Comparison of ENCODE assay signal across 8 cellular contexts in the genomic region with DNA sequence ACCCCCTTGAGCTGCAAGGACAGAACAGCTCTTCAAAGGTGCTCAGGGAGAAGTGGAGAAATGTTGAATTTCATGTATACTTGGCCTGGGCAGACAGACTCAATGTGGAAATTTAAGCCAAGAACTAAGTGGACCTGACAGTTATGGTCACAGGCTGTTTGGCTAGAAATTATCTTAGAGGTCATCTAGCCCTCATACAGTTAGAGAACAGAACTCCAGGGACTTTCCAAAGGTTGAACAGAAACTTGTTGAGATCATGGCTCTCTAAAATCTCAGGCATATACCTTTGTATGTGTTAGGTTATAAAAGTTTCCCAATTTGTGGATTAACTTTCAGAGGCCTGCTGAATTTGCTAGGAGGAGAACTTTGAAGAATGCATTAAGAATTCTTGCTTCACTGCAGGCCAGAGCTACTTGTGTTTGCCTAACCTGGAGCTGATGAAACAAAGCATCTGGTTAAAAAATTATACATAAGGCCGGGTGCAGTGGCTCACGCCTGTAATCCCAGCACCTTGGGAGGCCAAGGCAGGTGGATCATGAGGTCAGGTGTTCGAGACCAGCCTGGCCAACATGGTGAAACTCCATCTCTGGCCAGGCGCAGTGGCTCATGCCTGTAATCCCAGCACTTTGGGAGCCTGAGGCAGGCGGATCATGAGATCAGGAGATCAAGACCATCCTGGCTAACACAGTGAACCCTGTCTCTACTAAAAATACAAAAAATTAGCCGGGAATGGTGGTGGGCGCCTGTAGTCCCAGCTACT. TPM values are rescaled to one million over a fixed set of nuclear protein-coding genes. Genes with fewer than 3 reads are reported as not detected.
DNase-seq lines count a peak whose midpoint lies in the region; ATAC-seq, FAIRE-seq and TF ChIP-seq lines count a peak whose summit lies in the region.
"Not testable (repeated sequence)": the region's sequence is repeated elsewhere in the genome, so short reads cannot be mapped to it uniquely, and the experiment has no call there.

No MANE protein-coding gene starts in this region.

- not testable (repeated sequence) for H3K14ac ChIP-seq in mesenchymal stem cell (ENCODE audit: low read length in 2 of 2)

- BruUV-seq in Caco-2 (replicated peaks; lab: Mats Ljungman, UMichigan); K562 (replicated peaks; lab: Mats Ljungman, UMichigan): not testable (repeated sequence)

- not testable (repeated sequence) for H2AK5ac ChIP-seq in mesenchymal stem cell (ENCODE audit: low read length, severe bottlenecking)

- H3K36me3 ChIP-seq in Caco-2 (ENCODE audit: control insufficient read depth, insufficient read depth, low read length); K562 (ENCODE audit: control insufficient read depth, insufficient read depth, low read length); hepatocyte (replicated peaks; ENCODE audit: insufficient read depth, low read depth); mesenchymal stem cell (ENCODE audit: control insufficient read depth in 1 of 2, insufficient read depth in 2 of 2, low read depth in 1 of 2, low read length in 2 of 2); vagina: not testable (repeated sequence)

- H3K27me3 Mint-ChIP-seq in Caco-2 (ENCODE audit: insufficient read depth, unreplicated experiment) = not testable (repeated sequence)

- not testable (repeated sequence) for TF ChIP-seq EP300 in K562 (IDR thresholded peaks at IDR 0.05; ENCODE audit: low read length)

- not testable (repeated sequence) for H4K91ac ChIP-seq in mesenchymal stem cell (ENCODE audit: low read length)

- peak overlapping the region; percentile 60; the same call in 1 of the 2 replicates for H2AFZ ChIP-seq in K562 (ENCODE audit: low read depth, low read length)
- H2AFZ ChIP-seq in hepatocyte; mesenchymal stem cell (ENCODE audit: low read depth, low read length): not testable (repeated sequence)

- peak overlapping the region in 1 of 2 experiments; percentile 13 for H3K18ac ChIP-seq in mesenchymal stem cell (ENCODE audit: low read depth in 1 of 2, low read length in 2 of 2)

- H3K4me1 Mint-ChIP-seq in Caco-2 (ENCODE audit: low read depth, unreplicated experiment) = not testable (repeated sequence)

- H3K36me3 Mint-ChIP-seq in Caco-2 (ENCODE audit: insufficient read depth, unreplicated experiment) = not testable (repeated sequence)

- not testable (repeated sequence) for H3K79me1 ChIP-seq in mesenchymal stem cell (replicated peaks; ENCODE audit: low read length, poor library complexity, severe bottlenecking)

- FAIRE-seq in GM18507 (lab: Jason Lieb, UNC) = peak; percentile 47
- peak; percentile 40 for FAIRE-seq in K562 (lab: Jason Lieb, UNC)

- in situ Hi-C loops in K562 (cut with MboI) = not testable (repeated sequence)

- H3K9me3 Mint-ChIP-seq in Caco-2 (ENCODE audit: unreplicated experiment) = not testable (repeated sequence)

- H4K20me1 ChIP-seq in K562 (replicated peaks; ENCODE audit: control insufficient read depth, insufficient read depth, low read length); hepatocyte (ENCODE audit: insufficient read depth, poor library complexity, severe bottlenecking): not testable (repeated sequence)

- not testable (repeated sequence) for H3K9ac ChIP-seq in K562 (ENCODE audit: insufficient read depth in 1 of 2, low read depth in 2 of 2, low read length in 2 of 2); mesenchymal stem cell (ENCODE audit: low read length)

- H2BK5ac ChIP-seq in mesenchymal stem cell (ENCODE audit: low read depth, low read length, poor library complexity, severe bottlenecking) = peak overlapping the region; percentile 79

- not testable (repeated sequence) for H3K79me2 ChIP-seq in K562 (ENCODE audit: control insufficient read depth, insufficient read depth, low read length); hepatocyte

- not testable (repeated sequence) for TF ChIP-seq RAD21 in K562 (CRISPR knock-in tag; conservative IDR thresholded peaks at IDR 0.05 in 1 of 2, IDR thresholded peaks at IDR 0.05 in 1 of 2)

- POLR2A ChIA-PET in Caco-2 (lab: Charles Lee) (interaction anchor here (0.6 to 0.7 kb wide), 2 partner anchors 19 to 95 kb away, joined by 4 to 5 read pairs; no protein-coding TSS in a partner anchor), K562 (lab: Yijun Ruan, JAX) (interaction anchor here (0.6 kb wide), 1 partner anchor 47 kb away, joined by 3 read pairs; no protein-coding TSS in a partner anchor)

- TF ChIP-seq POLR2A in K562 (conservative IDR thresholded peaks at IDR 0.05); vagina (IDR thresholded peaks at IDR 0.05): not testable (repeated sequence)

- not testable (repeated sequence) for H4K8ac ChIP-seq in mesenchymal stem cell (ENCODE audit: low read length)

- not testable (repeated sequence) for H2BK120ac ChIP-seq in mesenchymal stem cell (ENCODE audit: low read depth, low read length)

- H3K27ac ChIP-seq in K562 (ENCODE audit: extremely low read depth, low read depth, low read length); mesenchymal stem cell (ENCODE audit: low read length, poor library complexity, severe bottlenecking): not testable (repeated sequence)
- peak overlapping the region; percentile 76 for H3K27ac ChIP-seq in hepatocyte
- peak overlapping the region; percentile 57 for H3K27ac ChIP-seq in vagina

- H3K4me3 ChIP-seq in Caco-2 (ENCODE audit: low read depth, low read length); K562; hepatocyte; mesenchymal stem cell (ENCODE audit: insufficient read depth in 1 of 2, low read depth in 1 of 2, low read length in 2 of 2); vagina: not testable (repeated sequence)

- H3K4me3 Mint-ChIP-seq in Caco-2 (ENCODE audit: unreplicated experiment) = not testable (repeated sequence)

- not testable (repeated sequence) for H3K9me2 ChIP-seq in hepatocyte (replicated peaks; ENCODE audit: insufficient read depth)

- peak; percentile 42; the same call in 2 of the 3 replicates for ATAC-seq in K562

- H3K4me2 ChIP-seq in K562 (ENCODE audit: insufficient read depth, low read length); hepatocyte; mesenchymal stem cell (ENCODE audit: low read length, poor library complexity, severe bottlenecking): not testable (repeated sequence)

- not testable (repeated sequence) for H3K27me3 ChIP-seq in Caco-2 (replicated peaks; ENCODE audit: control insufficient read depth, insufficient read depth, low read length); K562 (ENCODE audit: control insufficient read depth in 2 of 2, insufficient read depth in 2 of 2, low read length in 2 of 2); hepatocyte; mesenchymal stem cell (ENCODE audit: control insufficient read depth in 1 of 2, insufficient read depth in 1 of 2, low read length in 2 of 2); vagina

- H3K27ac Mint-ChIP-seq in Caco-2 (ENCODE audit: unreplicated experiment) = peak overlapping the region; percentile 55

- H3K23ac ChIP-seq in mesenchymal stem cell (ENCODE audit: low read length in 2 of 2) = not testable (repeated sequence)

- peak overlapping the region in 1 of 2 experiments; percentile 89 for H2BK12ac ChIP-seq in mesenchymal stem cell (ENCODE audit: low read length in 2 of 2)

- H3K9me3 ChIP-seq in Caco-2; K562 (replicated peaks; ENCODE audit: control insufficient read depth, insufficient read depth, low read depth, low read length); hepatocyte (ENCODE audit: low read depth); mesenchymal stem cell (ENCODE audit: control insufficient read depth, low read length); vagina: not testable (repeated sequence)

- CTCF ChIA-PET in Caco-2 (lab: Charles Lee); K562 (lab: Yijun Ruan, JAX; ENCODE audit: low intra/inter-chr PET ratio): not testable (repeated sequence)

- peak in 1 of 2 experiments; percentile 44 for DNase-seq in Caco-2
- DNase-seq in GM18507 (ENCODE audit: extremely low spot score, insufficient read length, low read depth); K562 (ENCODE audit: extremely low read depth in 1 of 4, low spot score in 3 of 4); hepatocyte (ENCODE audit: low spot score); vagina (ENCODE audit: extremely low spot score in 2 of 2): not testable (repeated sequence)
- peak; percentile 20 for DNase-seq in HuH-7.5 (ENCODE audit: low spot score)
- peak; percentile 45 for DNase-seq in SK-N-DZ (ENCODE audit: low spot score)
- peak; percentile 63 for DNase-seq in mesenchymal stem cell

- H3K4ac ChIP-seq in mesenchymal stem cell (ENCODE audit: low read depth in 1 of 2, low read length in 2 of 2) = peak overlapping the region in 1 of 2 experiments; percentile 32

- H2BK15ac ChIP-seq in mesenchymal stem cell (ENCODE audit: low read depth, poor library complexity, severe bottlenecking) = not testable (repeated sequence)

- 77% methylated on average over 7 of the region's 7 CpGs for WGBS in K562 (ENCODE audit: insufficient coverage, low coverage, missing lambda C conversion rate)
- 85% methylated on average over 7 of the region's 7 CpGs for WGBS in hepatocyte (ENCODE audit: low lambda C conversion rate, missing lambda C conversion rate)
- WGBS in mesenchymal stem cell = 98% methylated on average over 7 of the region's 7 CpGs

- intact Hi-C loops in Caco-2 (cut with micrococcal nuclease; ENCODE audit: unreplicated experiment); K562 (cut with micrococcal nuclease): not testable (repeated sequence)
- intact Hi-C loops in vagina (cut with DNase I) = loop anchor here (10.0 kb wide), 1 partner anchor 45 kb away; no protein-coding TSS in a partner anchor

- H3K9me1 ChIP-seq in K562 (ENCODE audit: control insufficient read depth, insufficient read depth, low read length) = not testable (repeated sequence)

- peaks cover 31% of the 10 kb centered on the region for H3K4me1 ChIP-seq in Caco-2
- H3K4me1 ChIP-seq in K562 (replicated peaks in 1 of 2; ENCODE audit: control insufficient read depth in 2 of 2, insufficient read depth in 2 of 2, low read length in 2 of 2) = peaks cover 4 to 10% of the 10 kb centered on the region in 2 experiments; a peak in 1 of 5 replicates
- peaks cover 16% of the 10 kb centered on the region for H3K4me1 ChIP-seq in hepatocyte (ENCODE audit: insufficient read depth)
- H3K4me1 ChIP-seq in mesenchymal stem cell (ENCODE audit: control insufficient read depth, insufficient read depth, low read depth, low read length) = not testable (repeated sequence)
- H3K4me1 ChIP-seq in vagina = peaks cover 14% of the 10 kb centered on the region

- TF ChIP-seq CTCF in Caco-2 (IDR thresholded peaks at IDR 0.05; ENCODE audit: insufficient read depth in 1 of 2, low read depth in 1 of 2, low read length in 1 of 2, severe bottlenecking in 1 of 2, unreplicated experiment in 1 of 2); K562 (IDR thresholded peaks at IDR 0.05 in 2 of 3, conservative IDR thresholded peaks at IDR 0.05 in 1 of 3; ENCODE audit: insufficient read depth in 2 of 3, low read depth in 1 of 3, low read length in 3 of 3); hepatocyte (IDR thresholded peaks at IDR 0.05; ENCODE audit: poor library complexity); vagina (IDR thresholded peaks at IDR 0.05): not testable (repeated sequence)

RNA-seq across cellular contexts. Expression of a gene that starts 35.3 kb away (rescaled TPM):
- total RNA-seq in Caco-2 (2022) (265 and 278 TPM in 2 replicates), K562 (2014; rRNA removed) (7.9 and 8.5 TPM in 2 replicates), K562 (2014; rRNA removed; fragmentation: Illumina TruSeq; extraction: Trizol) (14.6 and 18.5 TPM in 2 replicates), K562 (2015; rRNA removed; fragmentation: Illumina TruSeq; extraction: Trizol) (14.4 and 16.2 TPM in 2 replicates), K562 (2021) (17.7 and 18.2 TPM in 2 replicates), hepatocyte (503 and 527 TPM in 2 replicates), vagina (312 TPM)
- polyA plus RNA-seq in SK-N-DZ (2014; cell fraction: cytosol; rRNA removed) = 12.0 and 13.2 TPM in 2 replicates
- polyA plus RNA-seq in SK-N-DZ (2014; cell fraction: nucleus; rRNA removed) = 8.9 and 11.2 TPM in 2 replicates
- total RNA-seq in K562 (2011; cell fraction: chromatin; rRNA removed; ENCODE audit: low replicate concordance) = 26.8 and 77.1 TPM in 2 replicates
- 10.4 and 21.0 TPM in 2 replicates for total RNA-seq in K562 (2011; cell fraction: nucleolus; rRNA removed)
- total RNA-seq in K562 (2011; cell fraction: nucleoplasm; rRNA removed) = 19.9 and 23.6 TPM in 2 replicates
- polyA plus RNA-seq in K562 (2011; rRNA removed) (16.7 and 27.0 TPM in 2 replicates), K562 (2014; fragmentation: Illumina TruSeq; extraction: Trizol) (7.9 and 11.0 TPM in 2 replicates), K562 (2014; fragmentation: Nextera tagmentation; extraction: Ambion mirVana) (1 to 10 TPM; 2.0 to 2.3 TPM), K562 (2014; rRNA removed) (4.5 and 5.3 TPM in 2 replicates), hepatocyte (173 and 219 TPM in 2 replicates)
- polyA plus RNA-seq in K562 (2011; cell fraction: cytosol; rRNA removed) = 5.8 and 7.8 TPM in 2 replicates
- 20.0 and 24.0 TPM in 2 replicates for polyA plus RNA-seq in K562 (2011; cell fraction: nucleus; rRNA removed)
- polyA plus RNA-seq in K562 (2012) = 7.3 and 7.8 TPM in 2 replicates
- 98.7 and 113 TPM in 2 replicates for polyA minus RNA-seq in K562 (2011; rRNA and poly(A)+ RNA removed)
- 12.9 and 37.6 TPM in 2 replicates for polyA minus RNA-seq in K562 (2011; cell fraction: cytosol; rRNA and poly(A)+ RNA removed)
- 15.9 and 33.5 TPM in 2 replicates for polyA minus RNA-seq in K562 (2011; cell fraction: nucleus; rRNA and poly(A)+ RNA removed)
- polyA plus RNA-seq in mesenchymal stem cell (2013, experiment 1 of 2) = 1,394 TPM
- 1,387 TPM for polyA plus RNA-seq in mesenchymal stem cell (2013, experiment 2 of 2)
